Comparison of ENCODE assay signal across 8 cellular contexts in the genomic region with DNA sequence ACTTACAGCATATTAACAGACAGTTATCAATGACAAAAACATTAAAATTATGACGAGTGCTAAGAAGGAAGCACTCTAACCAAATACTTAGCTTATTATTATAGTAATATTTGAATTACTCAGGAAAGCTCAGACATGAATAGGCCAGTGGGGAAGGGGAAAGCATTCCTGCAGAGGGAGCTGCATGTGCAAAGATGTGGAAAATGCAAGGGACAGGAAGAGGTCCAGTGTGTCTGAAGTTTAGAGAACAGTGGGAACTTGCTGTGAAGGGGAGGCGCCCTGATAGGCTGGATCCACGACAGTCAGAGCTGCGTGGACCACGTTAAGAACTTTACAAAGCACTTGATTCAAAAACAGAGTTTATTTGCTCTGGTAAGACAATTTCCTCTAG.
DNase-seq lines count a peak whose midpoint lies in the region; ATAC-seq and TF ChIP-seq lines count a peak whose summit lies in the region.

No MANE protein-coding gene starts in this region.

- ATAC-seq in SK-N-SH treated with all-trans-retinoic acid at 6 μM for 48 hours = peak; percentile 37
- no peak for ATAC-seq in HG02870 (IDR thresholded peaks at IDR 0.05; ENCODE audit: unreplicated experiment)

- peak; percentile 27 for TF ChIP-seq CTCF in GM10266 (IDR thresholded peaks at IDR 0.05; ENCODE audit: control insufficient read depth, insufficient read depth, low read depth, missing control alignments)

- DNase-seq in AML-193 (lab: John Stamatoyannopoulos, UW) (peak; percentile 18 to 25), GM10266 (ENCODE audit: extremely low spot score) (no peak), medulla oblongata (ENCODE audit: extremely low spot score) (peak; percentile 45), D341Med (ENCODE audit: low spot score) (no peak), HCEC 1CT (no peak)
- no peak for DNase-seq in stimulated activated CD4-positive, alpha-beta T cell treated with anti-CD3 and anti-CD28 coated beads, Interleukin-2, amount 100 ng/mL, for 48 hours

TF ChIP-seq in SK-N-SH treated with all-trans-retinoic acid at 6 μM for 48 hours, 23 proteins besides CTCF, POLR2A, EP300 and RAD21:
- TF ChIP-seq ZC3H10 (CRISPR knock-in tag; IDR thresholded peaks at IDR 0.05) = no peak
- no peak for TF ChIP-seq GLIS3 (CRISPR knock-in tag; IDR thresholded peaks at IDR 0.05)
- no peak for TF ChIP-seq PPARA (CRISPR knock-in tag; IDR thresholded peaks at IDR 0.05; ENCODE audit: borderline replicate concordance)
- TF ChIP-seq TOX (CRISPR knock-in tag; IDR thresholded peaks at IDR 0.05; ENCODE audit: borderline replicate concordance) = no peak
- TF ChIP-seq ZNF70 (CRISPR knock-in tag; IDR thresholded peaks at IDR 0.05) = no peak
- no peak for TF ChIP-seq TSHZ2 (CRISPR knock-in tag; IDR thresholded peaks at IDR 0.05)
- TF ChIP-seq, protein P1, sequence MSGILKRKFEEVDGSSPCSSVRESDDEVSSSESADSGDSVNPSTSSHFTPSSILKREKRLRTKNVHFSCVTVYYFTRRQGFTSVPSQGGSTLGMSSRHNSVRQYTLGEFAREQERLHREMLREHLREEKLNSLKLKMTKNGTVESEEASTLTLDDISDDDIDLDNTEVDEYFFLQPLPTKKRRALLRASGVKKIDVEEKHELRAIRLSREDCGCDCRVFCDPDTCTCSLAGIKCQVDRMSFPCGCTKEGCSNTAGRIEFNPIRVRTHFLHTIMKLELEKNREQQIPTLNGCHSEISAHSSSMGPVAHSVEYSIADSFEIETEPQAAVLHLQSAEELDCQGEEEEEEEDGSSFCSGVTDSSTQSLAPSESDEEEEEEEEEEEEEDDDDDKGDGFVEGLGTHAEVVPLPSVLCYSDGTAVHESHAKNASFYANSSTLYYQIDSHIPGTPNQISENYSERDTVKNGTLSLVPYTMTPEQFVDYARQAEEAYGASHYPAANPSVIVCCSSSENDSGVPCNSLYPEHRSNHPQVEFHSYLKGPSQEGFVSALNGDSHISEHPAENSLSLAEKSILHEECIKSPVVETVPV (CRISPR knock-in tag; IDR thresholded peaks at IDR 0.05) = no peak
- no peak for TF ChIP-seq ZFP30 (CRISPR knock-in tag; IDR thresholded peaks at IDR 0.05)
- TF ChIP-seq SNAI2 (CRISPR knock-in tag; IDR thresholded peaks at IDR 0.05) = no peak
- TF ChIP-seq ESRRG (CRISPR knock-in tag; IDR thresholded peaks at IDR 0.05) = no peak
- no peak for TF ChIP-seq ZNF8 (CRISPR knock-in tag; IDR thresholded peaks at IDR 0.05)

Comparison
In these comparisons a context has a peak if more than half of its experiments do, and no peak if none do; other contexts are left out.
1. DNase-seq: peak in AML-193 (2 of 2) and medulla oblongata (single experiment); none in GM10266 (single experiment), D341Med (single experiment), HCEC 1CT (single experiment) and stimulated activated CD4-positive, alpha-beta T cell treated with anti-CD3 and anti-CD28 coated beads, Interleukin-2, amount 100 ng/mL, for 48 hours (0 of 2).